ENCODE assay signal across 3 cellular contexts in genomic region chr13:30737511-30738342, GRCh38.
TF ChIP-seq lines count a peak whose summit lies in the region.

No MANE protein-coding gene starts in this region.

TF ChIP-seq in liver, 16 proteins besides CTCF, POLR2A, EP300 and RAD21 (continued from another document):
- no peak for TF ChIP-seq REST (IDR thresholded peaks at IDR 0.05)
- no peak for TF ChIP-seq ATF3 (IDR thresholded peaks at IDR 0.05)
- TF ChIP-seq ZBTB33 (IDR thresholded peaks at IDR 0.05) = no peak
- TF ChIP-seq GABPA (IDR thresholded peaks at IDR 0.05 in 1 of 2, conservative IDR thresholded peaks at IDR 0.05 in 1 of 2) = no peak
- no peak for TF ChIP-seq JUND (IDR thresholded peaks at IDR 0.05)
TF ChIP-seq in liver: peak in this region for 0.

TF ChIP-seq in HepG2, 621 proteins besides CTCF, POLR2A, EP300 and RAD21:
- no peak for TF ChIP-seq ZNF160 (CRISPR knock-in tag; IDR thresholded peaks at IDR 0.05)
- no peak for TF ChIP-seq ZNF331 (CRISPR knock-in tag; IDR thresholded peaks at IDR 0.05)
- TF ChIP-seq HNF4G (IDR thresholded peaks at IDR 0.05; ENCODE audit: borderline replicate concordance, low read depth, low read length) = no peak
- no peak for TF ChIP-seq HNF4G (CRISPR knock-in tag; IDR thresholded peaks at IDR 0.05; ENCODE audit: borderline replicate concordance, low read depth)
- no peak for TF ChIP-seq ZNF205 (CRISPR knock-in tag; IDR thresholded peaks at IDR 0.05)
- no peak for TF ChIP-seq E2F2 (CRISPR knock-in tag; IDR thresholded peaks at IDR 0.05; ENCODE audit: borderline replicate concordance)
- no peak for TF ChIP-seq ZNF451 (CRISPR knock-in tag; IDR thresholded peaks at IDR 0.05)
- TF ChIP-seq ARID2 (CRISPR knock-in tag; IDR thresholded peaks at IDR 0.05; ENCODE audit: borderline replicate concordance) = no peak
- no peak for TF ChIP-seq ZFP37 (CRISPR knock-in tag; IDR thresholded peaks at IDR 0.05; ENCODE audit: borderline replicate concordance)
- TF ChIP-seq MTA3 (CRISPR knock-in tag; IDR thresholded peaks at IDR 0.05) = no peak
- TF ChIP-seq HNRNPK (IDR thresholded peaks at IDR 0.05; ENCODE audit: low read depth, low read length, poor library complexity, severe bottlenecking) = no peak
- TF ChIP-seq SP1 (IDR thresholded peaks at IDR 0.05) = no peak
- no peak for TF ChIP-seq SP1 (CRISPR knock-in tag; IDR thresholded peaks at IDR 0.05)
- TF ChIP-seq ZNF282 (IDR thresholded peaks at IDR 0.05; ENCODE audit: partially characterized antibody) = no peak
- no peak for TF ChIP-seq SOX13 (IDR thresholded peaks at IDR 0.05)
- TF ChIP-seq SOX13 (CRISPR knock-in tag; conservative IDR thresholded peaks at IDR 0.05 in 1 of 2, IDR thresholded peaks at IDR 0.05 in 1 of 2) = no peak
- TF ChIP-seq SRSF9 (IDR thresholded peaks at IDR 0.05; ENCODE audit: borderline replicate concordance, insufficient read depth, low read depth, low read length, poor library complexity, severe bottlenecking) = no peak
- TF ChIP-seq JDP2 (CRISPR knock-in tag; IDR thresholded peaks at IDR 0.05; ENCODE audit: borderline replicate concordance) = no peak
- no peak for TF ChIP-seq ZNF879 (CRISPR knock-in tag; IDR thresholded peaks at IDR 0.05)
- no peak for TF ChIP-seq ZNF501 (CRISPR knock-in tag; IDR thresholded peaks at IDR 0.05)
- TF ChIP-seq TCF7L2 (IDR thresholded peaks at IDR 0.05; ENCODE audit: low read depth, low read length) = no peak
- no peak for TF ChIP-seq EHMT2 (IDR thresholded peaks at IDR 0.05; ENCODE audit: borderline replicate concordance, low read depth, low read length)

TF ChIP-seq in HEK293T, 16 proteins besides CTCF, POLR2A, EP300 and RAD21 (continued from another document):
- TF ChIP-seq ARNT (IDR thresholded peaks at IDR 0.05) (no peak), NFRKB (IDR thresholded peaks at IDR 0.05) (no peak), L3MBTL2 (conservative IDR thresholded peaks at IDR 0.05) (no peak), SUZ12 (IDR thresholded peaks at IDR 0.05) (no peak)
